1 cellular context compared by ENCODE assay signal in genomic region chr3:57555738-57556458, GRCh38.
TF ChIP-seq lines count a peak whose summit lies in the region.

PDE12 (plus strand) TSS chr3:57556274; CDS start chr3:57556380, 106 bp downstream.

TF ChIP-seq in HepG2, 621 proteins besides CTCF, POLR2A, EP300 and RAD21 (continued from another document and continues in another):
- TF ChIP-seq HMGXB3 (CRISPR knock-in tag; IDR thresholded peaks at IDR 0.05; ENCODE audit: borderline replicate concordance) = peak; percentile 55; the same call in 1 of the 2 replicates
- TF ChIP-seq CREM (IDR thresholded peaks at IDR 0.05) = peak; percentile 92
- TF ChIP-seq CREM (CRISPR knock-in tag; IDR thresholded peaks at IDR 0.05) = peak; percentile 46; the same call in 1 of the 2 replicates
- no peak for TF ChIP-seq HOXA7 (CRISPR knock-in tag; IDR thresholded peaks at IDR 0.05)
- TF ChIP-seq ZNF816 (CRISPR knock-in tag; IDR thresholded peaks at IDR 0.05; ENCODE audit: borderline replicate concordance) = peak; percentile 41; the same call in 1 of the 2 replicates
- peak; percentile 83 for TF ChIP-seq CENPT (CRISPR knock-in tag; IDR thresholded peaks at IDR 0.05; ENCODE audit: low read depth)
- TF ChIP-seq TRIM24 (CRISPR knock-in tag; IDR thresholded peaks at IDR 0.05) = 0 out of 2 replicates have a peak, but pooled peaks have one; percentile 31
- TF ChIP-seq ZSCAN5A (CRISPR knock-in tag; IDR thresholded peaks at IDR 0.05; ENCODE audit: borderline replicate concordance) = peak; percentile 89; the same call in 1 of the 2 replicates
- no peak for TF ChIP-seq HNRNPUL1 (IDR thresholded peaks at IDR 0.05; ENCODE audit: low read depth, low read length)
- peak; percentile 74; the same call in 1 of the 2 replicates for TF ChIP-seq ZNF264 (CRISPR knock-in tag; IDR thresholded peaks at IDR 0.05)
- TF ChIP-seq ZNF230 (CRISPR knock-in tag; IDR thresholded peaks at IDR 0.05) = no peak; the same call in 1 of the 2 replicates
- peak; percentile 93 for TF ChIP-seq BATF2 (CRISPR knock-in tag; IDR thresholded peaks at IDR 0.05)
- TF ChIP-seq CCDC6 (CRISPR knock-in tag; IDR thresholded peaks at IDR 0.05) = peak; percentile 71
- no peak for TF ChIP-seq ZNF564 (CRISPR knock-in tag; IDR thresholded peaks at IDR 0.05)
- TF ChIP-seq ZBTB8A (CRISPR knock-in tag; IDR thresholded peaks at IDR 0.05; ENCODE audit: borderline replicate concordance, low read depth) = peak; percentile 61; the same call in 1 of the 2 replicates
- peak; percentile 87 for TF ChIP-seq ATF1 (CRISPR knock-in tag; IDR thresholded peaks at IDR 0.05)
- peak; percentile 70 for TF ChIP-seq HES4 (CRISPR knock-in tag; IDR thresholded peaks at IDR 0.05; ENCODE audit: borderline replicate concordance)
- TF ChIP-seq RBM39 (IDR thresholded peaks at IDR 0.05; ENCODE audit: low read depth, low read length, poor library complexity, severe bottlenecking) = peak; percentile 73
- TF ChIP-seq KAT8 (CRISPR knock-in tag; IDR thresholded peaks at IDR 0.05) = peak; percentile 98
- TF ChIP-seq MED8 (CRISPR knock-in tag; IDR thresholded peaks at IDR 0.05; ENCODE audit: insufficient replicate concordance) = peak; percentile 32
- TF ChIP-seq ZBTB37 (CRISPR knock-in tag; IDR thresholded peaks at IDR 0.05) = no peak
- TF ChIP-seq NBN (conservative IDR thresholded peaks at IDR 0.05) = no peak
- TF ChIP-seq AGO2 (optimal IDR thresholded peaks at IDR 0.05; ENCODE audit: low read depth, low read length) = no peak
- no peak for TF ChIP-seq AGO1 (IDR thresholded peaks at IDR 0.05; ENCODE audit: low read depth, low read length, poor library complexity, severe bottlenecking)
- TF ChIP-seq MAF1 (CRISPR knock-in tag; IDR thresholded peaks at IDR 0.05; ENCODE audit: borderline replicate concordance) = no peak
- TF ChIP-seq MLXIP (CRISPR knock-in tag; IDR thresholded peaks at IDR 0.05; ENCODE audit: borderline replicate concordance) = no peak; the same call in 1 of the 2 replicates
- TF ChIP-seq ZNF224 (CRISPR knock-in tag; IDR thresholded peaks at IDR 0.05) = no peak; the same call in 1 of the 2 replicates
- TF ChIP-seq ZNF138 (CRISPR knock-in tag; IDR thresholded peaks at IDR 0.05; ENCODE audit: low read depth) = peak; percentile 83
- peak; percentile 57; the same call in 1 of the 2 replicates for TF ChIP-seq ZNF280B (CRISPR knock-in tag; IDR thresholded peaks at IDR 0.05; ENCODE audit: borderline replicate concordance)
- TF ChIP-seq ZNF7 (CRISPR knock-in tag; IDR thresholded peaks at IDR 0.05) = no peak
- no peak for TF ChIP-seq PRDM15 (CRISPR knock-in tag; IDR thresholded peaks at IDR 0.05)
- no peak; the same call in none of the 2 replicates for TF ChIP-seq MEF2D (CRISPR knock-in tag; IDR thresholded peaks at IDR 0.05)
- TF ChIP-seq PHB2 (IDR thresholded peaks at IDR 0.05; ENCODE audit: partially characterized antibody) = no peak
- TF ChIP-seq ZC3H13 (CRISPR knock-in tag; IDR thresholded peaks at IDR 0.05) = peak; percentile 78
- TF ChIP-seq TCF7L2 (IDR thresholded peaks at IDR 0.05; ENCODE audit: low read depth, low read length) = no peak
- TF ChIP-seq CAMTA2 (CRISPR knock-in tag; IDR thresholded peaks at IDR 0.05; ENCODE audit: borderline replicate concordance) = no peak
- peak; percentile 98 for TF ChIP-seq KMT2A (CRISPR knock-in tag; IDR thresholded peaks at IDR 0.05)
- TF ChIP-seq HIVEP1 (CRISPR knock-in tag; IDR thresholded peaks at IDR 0.05) = peak; percentile 59
- TF ChIP-seq RERE (CRISPR knock-in tag; IDR thresholded peaks at IDR 0.05; ENCODE audit: low read depth) = peak; percentile 55; the same call in 1 of the 2 replicates
- TF ChIP-seq RFX3 (CRISPR knock-in tag; IDR thresholded peaks at IDR 0.05) = no peak
